1 cellular context compared by ENCODE assay signal in the genomic region with DNA sequence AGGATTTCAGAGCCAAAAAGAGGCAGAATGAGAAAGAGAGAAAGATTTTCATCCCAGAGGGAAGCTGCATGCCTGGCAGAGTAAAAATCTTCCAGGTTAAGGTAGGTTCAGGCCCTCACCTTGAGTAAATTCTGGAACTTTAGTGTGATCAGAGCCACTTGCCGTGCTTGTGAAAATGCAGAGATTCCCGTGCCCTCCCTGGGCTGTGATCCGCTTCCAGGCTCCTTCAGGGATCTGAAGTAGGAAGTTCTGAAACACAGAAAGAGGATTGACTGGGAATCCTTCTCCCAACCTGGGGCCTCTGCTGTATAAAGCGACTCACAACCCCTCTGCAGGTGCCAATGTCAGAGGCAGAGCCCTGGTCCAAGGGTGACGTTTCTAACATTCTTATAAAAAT.
TF ChIP-seq lines count a peak whose summit lies in the region.

No MANE protein-coding gene starts in this region.

TF ChIP-seq in H1, 55 proteins besides CTCF, POLR2A, EP300 and RAD21:
- TF ChIP-seq ASH2L (IDR thresholded peaks at IDR 0.05; ENCODE audit: low read length) (peak; percentile 42), EZH2 (IDR thresholded peaks at IDR 0.05; ENCODE audit: low read depth, low read length, severe bottlenecking) (no peak)
